1 cellular context compared by ENCODE assay signal in genomic region chr7:130069978-130070899, GRCh38.
TF ChIP-seq lines count a peak whose summit lies in the region.

TSS of gene KLHDC10 (plus strand) at chr7:130070534. CDS start at chr7:130070644, 110 bp downstream.

TF ChIP-seq in H1, 55 proteins besides CTCF, POLR2A, EP300 and RAD21:
- TF ChIP-seq GABPA (IDR thresholded peaks at IDR 0.05; ENCODE audit: borderline replicate concordance, insufficient read depth, low read length) = no peak
- TF ChIP-seq E2F6 (IDR thresholded peaks at IDR 0.05) = 0 out of 2 replicates have a peak, but pooled peaks have one; percentile 23
- peak; percentile 78 for TF ChIP-seq YY1 (IDR thresholded peaks at IDR 0.05; ENCODE audit: low read depth, low read length)
- TF ChIP-seq POLR2AphosphoS5 (IDR thresholded peaks at IDR 0.05; ENCODE audit: low read depth, low read length) = peak; percentile 50; the same call in 1 of the 2 replicates
- TF ChIP-seq SAP30 (IDR thresholded peaks at IDR 0.05; ENCODE audit: insufficient read depth, insufficient replicate concordance, low read length) = peak; percentile 85
- peak; percentile 62; the same call in 1 of the 2 replicates for TF ChIP-seq TAF1 (IDR thresholded peaks at IDR 0.05; ENCODE audit: low read depth, low read length)
- peak; percentile 96 for TF ChIP-seq SRF (IDR thresholded peaks at IDR 0.05; ENCODE audit: low read depth, low read length)
- TF ChIP-seq JUND (IDR thresholded peaks at IDR 0.05; ENCODE audit: low read length) = peak; percentile 50; the same call in 1 of the 2 replicates
- TF ChIP-seq CREB1 (IDR thresholded peaks at IDR 0.05) = peak; percentile 87
- no peak for TF ChIP-seq BACH1 (IDR thresholded peaks at IDR 0.05; ENCODE audit: low read length)
- TF ChIP-seq SIN3A (conservative IDR thresholded peaks at IDR 0.05 in 1 of 2, IDR thresholded peaks at IDR 0.05 in 1 of 2; ENCODE audit: low read depth in 1 of 2, low read length in 2 of 2) = peak; percentile 42 to 94; a peak in 3 of 4 replicates
- TF ChIP-seq TEAD4 (IDR thresholded peaks at IDR 0.05; ENCODE audit: low read depth, low read length) = no peak
- no peak for TF ChIP-seq SIRT6 (IDR thresholded peaks at IDR 0.05; ENCODE audit: low read length)
- no peak for TF ChIP-seq BRCA1 (IDR thresholded peaks at IDR 0.05; ENCODE audit: low read depth, low read length)
- no peak for TF ChIP-seq SP2 (IDR thresholded peaks at IDR 0.05; ENCODE audit: low read length)
- TF ChIP-seq GTF2F1 (IDR thresholded peaks at IDR 0.05; ENCODE audit: borderline replicate concordance, low read depth, low read length) = no peak
- TF ChIP-seq TBP (IDR thresholded peaks at IDR 0.05; ENCODE audit: low read depth, low read length) = no peak
- no peak for TF ChIP-seq RFX5 (IDR thresholded peaks at IDR 0.05; ENCODE audit: borderline replicate concordance, low read depth, low read length)
- TF ChIP-seq ZNF274 (IDR thresholded peaks at IDR 0.05; ENCODE audit: borderline replicate concordance, extremely low read depth, low read length) = no peak
- TF ChIP-seq POU5F1 (IDR thresholded peaks at IDR 0.05; ENCODE audit: low read depth, low read length) = no peak
- TF ChIP-seq EGR1 (IDR thresholded peaks at IDR 0.05; ENCODE audit: borderline replicate concordance, low read depth, low read length) = peak; percentile 44; the same call in 1 of the 2 replicates
- peak; percentile 62 for TF ChIP-seq KDM4A (IDR thresholded peaks at IDR 0.05; ENCODE audit: low read depth, low read length, severe bottlenecking)
- TF ChIP-seq CHD2 (IDR thresholded peaks at IDR 0.05; ENCODE audit: low read length) = peak; percentile 84
- no peak for TF ChIP-seq RXRA (IDR thresholded peaks at IDR 0.05; ENCODE audit: insufficient read depth, low read depth, low read length)
- TF ChIP-seq SUZ12 (IDR thresholded peaks at IDR 0.05; ENCODE audit: low read length) = no peak
- peak; percentile 62; the same call in 1 of the 2 replicates for TF ChIP-seq MAX (IDR thresholded peaks at IDR 0.05)
- TF ChIP-seq FOSL1 (IDR thresholded peaks at IDR 0.05; ENCODE audit: insufficient read depth, low read depth, low read length) = no peak
- TF ChIP-seq NANOG (IDR thresholded peaks at IDR 0.05; ENCODE audit: insufficient read depth, low read depth, low read length, poor library complexity, severe bottlenecking) = no peak
- TF ChIP-seq SIX5 (IDR thresholded peaks at IDR 0.05; ENCODE audit: low read depth, low read length) = no peak
- TF ChIP-seq CHD1 (IDR thresholded peaks at IDR 0.05; ENCODE audit: low read depth, low read length) = no peak
- TF ChIP-seq HDAC6 (IDR thresholded peaks at IDR 0.05; ENCODE audit: low read depth, low read length) = no peak
- TF ChIP-seq ATF2 (IDR thresholded peaks at IDR 0.05; ENCODE audit: low read length) = peak; percentile 37; the same call in 1 of the 2 replicates
- TF ChIP-seq ASH2L (IDR thresholded peaks at IDR 0.05; ENCODE audit: low read length) = peak; percentile 94
- TF ChIP-seq CBX5 (IDR thresholded peaks at IDR 0.05; ENCODE audit: low read depth, low read length) = no peak
- peak; percentile 55; the same call in 1 of the 2 replicates for TF ChIP-seq SP4 (IDR thresholded peaks at IDR 0.05; ENCODE audit: low read length)
- 0 out of 2 replicates have a peak, but pooled peaks have one; percentile 58 for TF ChIP-seq KDM5A (IDR thresholded peaks at IDR 0.05; ENCODE audit: low read length)
- TF ChIP-seq NRF1 (IDR thresholded peaks at IDR 0.05; ENCODE audit: low read depth, low read length) = no peak
- TF ChIP-seq RBBP5 (IDR thresholded peaks at IDR 0.05; ENCODE audit: borderline replicate concordance, low read depth, low read length) = no peak
- TF ChIP-seq JUN (IDR thresholded peaks at IDR 0.05; ENCODE audit: low read depth, low read length) = no peak
- peak; percentile 53 for TF ChIP-seq PHF8 (conservative IDR thresholded peaks at IDR 0.05; ENCODE audit: low read depth, low read length)
- peak; percentile 48 for TF ChIP-seq TAF7 (optimal IDR thresholded peaks at IDR 0.05; ENCODE audit: borderline replicate concordance, low read depth, low read length)
- TF ChIP-seq SP1 (IDR thresholded peaks at IDR 0.05; ENCODE audit: low read depth, low read length) = peak; percentile 99
- TF ChIP-seq, protein P1, sequence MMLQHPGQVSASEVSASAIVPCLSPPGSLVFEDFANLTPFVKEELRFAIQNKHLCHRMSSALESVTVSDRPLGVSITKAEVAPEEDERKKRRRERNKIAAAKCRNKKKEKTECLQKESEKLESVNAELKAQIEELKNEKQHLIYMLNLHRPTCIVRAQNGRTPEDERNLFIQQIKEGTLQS (IDR thresholded peaks at IDR 0.05; ENCODE audit: insufficient read depth, low read depth, low read length) = no peak
- no peak for TF ChIP-seq MAFK (IDR thresholded peaks at IDR 0.05; ENCODE audit: low read depth, low read length)
- TF ChIP-seq TCF12 (IDR thresholded peaks at IDR 0.05; ENCODE audit: low read depth, low read length) = 0 out of 2 replicates have a peak, but pooled peaks have one; percentile 51
- no peak for TF ChIP-seq CEBPB (IDR thresholded peaks at IDR 0.05; ENCODE audit: low read depth, low read length)
- no peak for TF ChIP-seq EZH2 (IDR thresholded peaks at IDR 0.05; ENCODE audit: low read depth, low read length, severe bottlenecking)
- TF ChIP-seq BCL11A (IDR thresholded peaks at IDR 0.05; ENCODE audit: low read depth in 2 of 2, low read length in 2 of 2) = no peak
- TF ChIP-seq CBX8 (IDR thresholded peaks at IDR 0.05; ENCODE audit: borderline replicate concordance, low read depth, low read length) = no peak
- no peak for TF ChIP-seq USF2 (IDR thresholded peaks at IDR 0.05; ENCODE audit: low read length)
- no peak for TF ChIP-seq KDM1A (IDR thresholded peaks at IDR 0.05; ENCODE audit: borderline replicate concordance, low read length)
- no peak for TF ChIP-seq CTBP2 (IDR thresholded peaks at IDR 0.05; ENCODE audit: borderline replicate concordance, insufficient read depth, insufficient read length, low read length)
- TF ChIP-seq RNF2 (IDR thresholded peaks at IDR 0.05; ENCODE audit: borderline replicate concordance, low read depth, low read length, missing control alignments, poor library complexity, severe bottlenecking) = no peak
- TF ChIP-seq HDAC2 (IDR thresholded peaks at IDR 0.05; ENCODE audit: borderline replicate concordance in 1 of 2, low read depth in 2 of 2, low read length in 2 of 2) = peak; percentile 61 to 77; a peak in 1 of 4 replicates
- TF ChIP-seq, protein P2, sequence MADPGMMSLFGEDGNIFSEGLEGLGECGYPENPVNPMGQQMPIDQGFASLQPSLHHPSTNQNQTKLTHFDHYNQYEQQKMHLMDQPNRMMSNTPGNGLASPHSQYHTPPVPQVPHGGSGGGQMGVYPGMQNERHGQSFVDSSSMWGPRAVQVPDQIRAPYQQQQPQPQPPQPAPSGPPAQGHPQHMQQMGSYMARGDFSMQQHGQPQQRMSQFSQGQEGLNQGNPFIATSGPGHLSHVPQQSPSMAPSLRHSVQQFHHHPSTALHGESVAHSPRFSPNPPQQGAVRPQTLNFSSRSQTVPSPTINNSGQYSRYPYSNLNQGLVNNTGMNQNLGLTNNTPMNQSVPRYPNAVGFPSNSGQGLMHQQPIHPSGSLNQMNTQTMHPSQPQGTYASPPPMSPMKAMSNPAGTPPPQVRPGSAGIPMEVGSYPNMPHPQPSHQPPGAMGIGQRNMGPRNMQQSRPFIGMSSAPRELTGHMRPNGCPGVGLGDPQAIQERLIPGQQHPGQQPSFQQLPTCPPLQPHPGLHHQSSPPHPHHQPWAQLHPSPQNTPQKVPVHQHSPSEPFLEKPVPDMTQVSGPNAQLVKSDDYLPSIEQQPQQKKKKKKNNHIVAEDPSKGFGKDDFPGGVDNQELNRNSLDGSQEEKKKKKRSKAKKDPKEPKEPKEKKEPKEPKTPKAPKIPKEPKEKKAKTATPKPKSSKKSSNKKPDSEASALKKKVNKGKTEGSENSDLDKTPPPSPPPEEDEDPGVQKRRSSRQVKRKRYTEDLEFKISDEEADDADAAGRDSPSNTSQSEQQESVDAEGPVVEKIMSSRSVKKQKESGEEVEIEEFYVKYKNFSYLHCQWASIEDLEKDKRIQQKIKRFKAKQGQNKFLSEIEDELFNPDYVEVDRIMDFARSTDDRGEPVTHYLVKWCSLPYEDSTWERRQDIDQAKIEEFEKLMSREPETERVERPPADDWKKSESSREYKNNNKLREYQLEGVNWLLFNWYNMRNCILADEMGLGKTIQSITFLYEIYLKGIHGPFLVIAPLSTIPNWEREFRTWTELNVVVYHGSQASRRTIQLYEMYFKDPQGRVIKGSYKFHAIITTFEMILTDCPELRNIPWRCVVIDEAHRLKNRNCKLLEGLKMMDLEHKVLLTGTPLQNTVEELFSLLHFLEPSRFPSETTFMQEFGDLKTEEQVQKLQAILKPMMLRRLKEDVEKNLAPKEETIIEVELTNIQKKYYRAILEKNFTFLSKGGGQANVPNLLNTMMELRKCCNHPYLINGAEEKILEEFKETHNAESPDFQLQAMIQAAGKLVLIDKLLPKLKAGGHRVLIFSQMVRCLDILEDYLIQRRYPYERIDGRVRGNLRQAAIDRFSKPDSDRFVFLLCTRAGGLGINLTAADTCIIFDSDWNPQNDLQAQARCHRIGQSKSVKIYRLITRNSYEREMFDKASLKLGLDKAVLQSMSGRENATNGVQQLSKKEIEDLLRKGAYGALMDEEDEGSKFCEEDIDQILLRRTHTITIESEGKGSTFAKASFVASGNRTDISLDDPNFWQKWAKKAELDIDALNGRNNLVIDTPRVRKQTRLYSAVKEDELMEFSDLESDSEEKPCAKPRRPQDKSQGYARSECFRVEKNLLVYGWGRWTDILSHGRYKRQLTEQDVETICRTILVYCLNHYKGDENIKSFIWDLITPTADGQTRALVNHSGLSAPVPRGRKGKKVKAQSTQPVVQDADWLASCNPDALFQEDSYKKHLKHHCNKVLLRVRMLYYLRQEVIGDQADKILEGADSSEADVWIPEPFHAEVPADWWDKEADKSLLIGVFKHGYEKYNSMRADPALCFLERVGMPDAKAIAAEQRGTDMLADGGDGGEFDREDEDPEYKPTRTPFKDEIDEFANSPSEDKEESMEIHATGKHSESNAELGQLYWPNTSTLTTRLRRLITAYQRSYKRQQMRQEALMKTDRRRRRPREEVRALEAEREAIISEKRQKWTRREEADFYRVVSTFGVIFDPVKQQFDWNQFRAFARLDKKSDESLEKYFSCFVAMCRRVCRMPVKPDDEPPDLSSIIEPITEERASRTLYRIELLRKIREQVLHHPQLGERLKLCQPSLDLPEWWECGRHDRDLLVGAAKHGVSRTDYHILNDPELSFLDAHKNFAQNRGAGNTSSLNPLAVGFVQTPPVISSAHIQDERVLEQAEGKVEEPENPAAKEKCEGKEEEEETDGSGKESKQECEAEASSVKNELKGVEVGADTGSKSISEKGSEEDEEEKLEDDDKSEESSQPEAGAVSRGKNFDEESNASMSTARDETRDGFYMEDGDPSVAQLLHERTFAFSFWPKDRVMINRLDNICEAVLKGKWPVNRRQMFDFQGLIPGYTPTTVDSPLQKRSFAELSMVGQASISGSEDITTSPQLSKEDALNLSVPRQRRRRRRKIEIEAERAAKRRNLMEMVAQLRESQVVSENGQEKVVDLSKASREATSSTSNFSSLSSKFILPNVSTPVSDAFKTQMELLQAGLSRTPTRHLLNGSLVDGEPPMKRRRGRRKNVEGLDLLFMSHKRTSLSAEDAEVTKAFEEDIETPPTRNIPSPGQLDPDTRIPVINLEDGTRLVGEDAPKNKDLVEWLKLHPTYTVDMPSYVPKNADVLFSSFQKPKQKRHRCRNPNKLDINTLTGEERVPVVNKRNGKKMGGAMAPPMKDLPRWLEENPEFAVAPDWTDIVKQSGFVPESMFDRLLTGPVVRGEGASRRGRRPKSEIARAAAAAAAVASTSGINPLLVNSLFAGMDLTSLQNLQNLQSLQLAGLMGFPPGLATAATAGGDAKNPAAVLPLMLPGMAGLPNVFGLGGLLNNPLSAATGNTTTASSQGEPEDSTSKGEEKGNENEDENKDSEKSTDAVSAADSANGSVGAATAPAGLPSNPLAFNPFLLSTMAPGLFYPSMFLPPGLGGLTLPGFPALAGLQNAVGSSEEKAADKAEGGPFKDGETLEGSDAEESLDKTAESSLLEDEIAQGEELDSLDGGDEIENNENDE (IDR thresholded peaks at IDR 0.05; ENCODE audit: insufficient replicate concordance, low read length) = no peak
